ENCODE assay signal across 14 cellular contexts in the genomic region with DNA sequence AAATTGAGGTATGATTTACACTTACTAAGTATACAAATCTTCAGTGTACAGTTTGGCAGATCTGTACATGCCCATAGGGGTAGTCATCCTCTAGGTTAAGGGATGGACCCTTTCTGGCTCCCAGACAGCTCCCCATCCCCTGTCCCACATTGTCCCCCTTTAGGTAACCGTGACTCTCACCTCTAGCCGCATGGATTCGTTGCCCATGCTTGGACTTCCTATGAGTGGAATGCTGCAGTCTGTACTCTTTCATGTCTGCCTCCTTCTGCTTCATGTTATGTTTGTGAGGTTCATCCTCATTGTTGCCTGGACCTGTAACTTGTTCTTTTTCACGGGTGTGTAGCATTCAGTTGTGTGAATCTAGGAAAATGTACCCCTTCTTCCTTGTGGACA. TPM values are rescaled to one million over a fixed set of nuclear protein-coding genes. Genes with fewer than 3 reads are reported as not detected.
DNase-seq lines count a peak whose midpoint lies in the region; ATAC-seq and TF ChIP-seq lines count a peak whose summit lies in the region.
"Had no signal": no experiment of that assay in that cellular context is flagged by ENCODE, and none has a peak within 500 bp of the region (broad histone marks: within the 10 kb centered on the region; RNA-seq: fewer than 3 reads in every experiment).

No MANE protein-coding gene starts in this region.

- no peaks in the 10 kb centered on the region for H4K20me1 ChIP-seq in OCI-LY3 (ENCODE audit: insufficient read depth, low read length)

- DNase-seq in cardiac septum (ENCODE audit: low spot score) (peak; percentile 41), Right ventricle myocardium inferior (ENCODE audit: missing footprints) (no peak), coronary artery (ENCODE audit: low spot score) (peak; percentile 62), suprapubic skin (ENCODE audit: low spot score in 2 of 2) (peak; percentile 16 to 61), GM20000 (ENCODE audit: low spot score) (no peak), Right ventricle myocardium superior (no peak)
- DNase-seq: GOT3, midbrain, NCI-H2171, NCI-H774 had no signal

- no peaks in the 10 kb centered on the region for H3K9me3 ChIP-seq in OCI-LY3 (ENCODE audit: insufficient read depth, low read length)
- H3K9me3 ChIP-seq in suprapubic skin = no peaks in the 10 kb centered on the region
- H3K9me3 ChIP-seq: neutrophil had no signal

- WGBS in suprapubic skin = 89% methylated on average over 4 of the region's 4 CpGs

- ATAC-seq in Right ventricle myocardium inferior (no peak), GM18909 (IDR thresholded peaks at IDR 0.05; ENCODE audit: poor library complexity, unreplicated experiment) (no peak), Right ventricle myocardium superior (ENCODE audit: poor library complexity) (no peak)

- no peak overlapping the region for H3K9ac ChIP-seq in OCI-LY3 (ENCODE audit: low read length)

- H3K27ac ChIP-seq in OCI-LY3 (ENCODE audit: low read length) (no peak overlapping the region), coronary artery (peak overlapping the region in 1 of 2 donors; percentile 54), suprapubic skin (no peak overlapping the region)
- H3K27ac ChIP-seq: neutrophil had no signal

- H3K36me3 ChIP-seq in OCI-LY3 (replicated peaks; ENCODE audit: low read depth, low read length) = no peaks in the 10 kb centered on the region
- peaks cover 2% of the 10 kb centered on the region for H3K36me3 ChIP-seq in suprapubic skin

- no peaks in the 10 kb centered on the region for H3K79me2 ChIP-seq in OCI-LY3 (ENCODE audit: low read length)

- no peak for TF ChIP-seq POLR2A in suprapubic skin (IDR thresholded peaks at IDR 0.05)

- TF ChIP-seq CTCF in OCI-LY3 (IDR thresholded peaks at IDR 0.05; ENCODE audit: low read depth, low read length) (no peak), coronary artery (IDR thresholded peaks at IDR 0.05) (no peak), suprapubic skin (IDR thresholded peaks at IDR 0.05) (no peak), GM20000 (IDR thresholded peaks at IDR 0.05; ENCODE audit: extremely low read depth, missing control alignments) (no peak)

- no peak overlapping the region for H2AFZ ChIP-seq in OCI-LY3 (ENCODE audit: low read depth, low read length)

- TF ChIP-seq EP300 in suprapubic skin (IDR thresholded peaks at IDR 0.05) = no peak

- H3K4me1 ChIP-seq in OCI-LY3 (ENCODE audit: low read length) = peaks cover 61% of the 10 kb centered on the region
- peaks cover 10% of the 10 kb centered on the region for H3K4me1 ChIP-seq in suprapubic skin

- H3K4me3 ChIP-seq in OCI-LY3 (ENCODE audit: low read length) = no peak overlapping the region
- H3K4me3 ChIP-seq in coronary artery = peak overlapping the region; percentile 47
- no peak overlapping the region for H3K4me3 ChIP-seq in suprapubic skin

- peak overlapping the region; percentile 70 for H3K4me2 ChIP-seq in OCI-LY3 (ENCODE audit: low read length)

- intact Hi-C loops in cardiac septum (cut with DNase I) = no loop called here
- intact Hi-C loops in Right ventricle myocardium inferior (cut with DNase I) = no loop called here
- intact Hi-C loops in Right ventricle myocardium superior (cut with DNase I) = no loop called here

- H3K27me3 ChIP-seq in OCI-LY3 (ENCODE audit: low read depth, low read length) (no peaks in the 10 kb centered on the region), suprapubic skin (no peaks in the 10 kb centered on the region)
- H3K27me3 ChIP-seq: neutrophil had no signal

RNA-seq across cellular contexts. Expression of a gene that starts 20.3 kb away (rescaled TPM):
- total RNA-seq in cardiac septum (6.7 TPM), Right ventricle myocardium inferior (3.0 TPM), suprapubic skin (10 to 100 TPM; 10.2 to 23.1 (median 19.6) TPM), Right ventricle myocardium superior (3.8 TPM)

RNA-seq across cellular contexts. Expression of a gene that starts 37.9 kb away (rescaled TPM):
- total RNA-seq in cardiac septum (not detected), Right ventricle myocardium inferior (not detected), suprapubic skin (1 to 10 TPM in 3 of 4 donors, under 1 TPM in 1; 0.81 to 3.2 (median 2.0) TPM), Right ventricle myocardium superior (not detected)
- total RNA-seq: activated T-helper 2 cell treated with anti-CD3 and anti-CD28 coated beads, Interferon-gamma antibody, Interleukin-2, Interleukin-4, amounts not matched to agents 10 μg/mL and 5 μg/mL and 100 μg/mL, durations not matched to agents 14 hours and 24 hours and 36 hours had no signal

Comparison
In these comparisons a context has a peak if more than half of its experiments do, and no peak if none do; other contexts are left out.
1. DNase-seq: peak in cardiac septum (single experiment), coronary artery (single experiment) and suprapubic skin (2 of 2); none in Right ventricle myocardium inferior (single experiment), GM20000 (single experiment) and Right ventricle myocardium superior (single experiment).